1 cellular context compared by ENCODE assay signal in genomic region chr11:34495724-34496377, GRCh38.
TF ChIP-seq lines count a peak whose summit lies in the region.

No MANE protein-coding gene starts in this region.

TF ChIP-seq in HCT116, 20 proteins besides CTCF, POLR2A, EP300 and RAD21 (continued from another document):
- no peak for TF ChIP-seq ZBTB33 (IDR thresholded peaks at IDR 0.05; ENCODE audit: extremely low read depth, insufficient replicate concordance, low read length)
- no peak for TF ChIP-seq SIN3A (IDR thresholded peaks at IDR 0.05; ENCODE audit: low read depth)
- TF ChIP-seq EGR1 (IDR thresholded peaks at IDR 0.05; ENCODE audit: low read depth), result peak; percentile 74; the same call in 1 of the 2 replicates
- TF ChIP-seq EZH2 (IDR thresholded peaks at IDR 0.05), result no peak
- no peak for TF ChIP-seq REST (IDR thresholded peaks at IDR 0.05; ENCODE audit: low read depth)
- 0 out of 2 replicates have a peak, but pooled peaks have one; percentile 48 for TF ChIP-seq SRF (IDR thresholded peaks at IDR 0.05; ENCODE audit: low read depth)
- TF ChIP-seq ELF1 (IDR thresholded peaks at IDR 0.05; ENCODE audit: borderline replicate concordance, low read depth), result no peak; the same call in 1 of the 2 replicates
- peak; percentile 98 for TF ChIP-seq FOSL1 (IDR thresholded peaks at IDR 0.05; ENCODE audit: low read depth)
- TF ChIP-seq JUND (IDR thresholded peaks at IDR 0.05), result no peak; the same call in none of the 2 replicates
- TF ChIP-seq TCF7L2 (IDR thresholded peaks at IDR 0.05; ENCODE audit: borderline replicate concordance, extremely low read depth, insufficient read depth, insufficient read length), result peak; percentile 92
- TF ChIP-seq CEBPB (IDR thresholded peaks at IDR 0.05; ENCODE audit: low read depth), result no peak; the same call in 1 of the 2 replicates
- peak; percentile 66 for TF ChIP-seq YY1 (IDR thresholded peaks at IDR 0.05; ENCODE audit: extremely low read depth, insufficient replicate concordance, low read depth, low read length)
- TF ChIP-seq ZFX (IDR thresholded peaks at IDR 0.05), result no peak; the same call in 1 of the 2 replicates
- peak; percentile 49 for TF ChIP-seq POLR2AphosphoS5 (IDR thresholded peaks at IDR 0.05; ENCODE audit: low read depth, low read length)
